26 cellular contexts compared by ENCODE assay signal in genomic region chr15:98003976-98004375, GRCh38.
DNase-seq lines count a peak whose midpoint lies in the region; ATAC-seq and TF ChIP-seq lines count a peak whose summit lies in the region.
"Had no signal": no experiment of that assay in that cellular context is flagged by ENCODE, and none has a peak within 500 bp of the region (broad histone marks: within the 10 kb centered on the region; RNA-seq: fewer than 3 reads in every experiment).

No MANE protein-coding gene starts in this region.

- H3K4me3 ChIP-seq in AG10803 (ENCODE audit: low read length), result no peak overlapping the region
- H3K4me3 ChIP-seq: colonic mucosa, esophagus squamous epithelium, GM23248, left lung, prostate gland, skin epidermis had no signal

- DNase-seq in AG10803 (ENCODE audit: low read depth) (peak; percentile 10), NCI-H226 (peak; percentile 62), epithelial cell of prostate (ENCODE audit: low read depth, low spot score) (peak; percentile 88), putamen (ENCODE audit: low spot score) (peak; percentile 36)
- DNase-seq: activated CD4-positive, alpha-beta memory T cell treated with anti-CD3 and anti-CD28 coated beads for 36 hours; activated CD8-positive, alpha-beta memory T cell treated with anti-CD3 and anti-CD28 coated beads, Interleukin-2, amount 50 U/mL, for 4 hours; activated naive CD4-positive, alpha-beta T cell treated with anti-CD3 and anti-CD28 coated beads, Interleukin-2, amount 10 ng/mL, durations not matched to agents 7 days and 5 days; AML-193; amniotic stem cell; CD8-positive, alpha-beta memory T cell; colonic mucosa; DMS 273 treated with DMSO at 0.1 percent for 48 hours; esophagus squamous epithelium; GM23248; left lung; naive thymus-derived CD8-positive, alpha-beta T cell; NCI-H1048; NCI-H187 treated with DMSO at 0.1 percent for 48 hours; NCI-H526 treated with DMSO at 0.1 percent for 48 hours; stimulated activated CD4-positive, alpha-beta T cell treated with anti-CD3 and anti-CD28 coated beads, Interleukin-1b, Interleukin-23, amount 100 ng/mL, for 48 hours had no signal

- TF ChIP-seq CTCF in AG10803 (conservative IDR thresholded peaks at IDR 0.05; ENCODE audit: low read length), result no peak

- no peak for TF ChIP-seq POLR2A in GM18505 (IDR thresholded peaks at IDR 0.05; ENCODE audit: borderline replicate concordance, extremely low read depth, insufficient read depth, insufficient read length)

- H3K27ac ChIP-seq in epithelial cell of prostate, result peak overlapping the region; percentile 88
- H3K27ac ChIP-seq: colonic mucosa, GM23248, left lung, prostate gland had no signal

- ATAC-seq in GM18505 (IDR thresholded peaks at IDR 0.05; ENCODE audit: unreplicated experiment), result no peak
- no peak for ATAC-seq in GM21717 (IDR thresholded peaks at IDR 0.05; ENCODE audit: unreplicated experiment)
- no peak for ATAC-seq in GM19328 (IDR thresholded peaks at IDR 0.05; ENCODE audit: unreplicated experiment)
- no peak for ATAC-seq in HG03135 (IDR thresholded peaks at IDR 0.05; ENCODE audit: unreplicated experiment)
- ATAC-seq: left lung; naive thymus-derived CD8-positive, alpha-beta T cell had no signal

Comparison
In these comparisons a context has a peak if more than half of its experiments do, and no peak if none do; other contexts are left out.
1. DNase-seq: peak in every context shown above with its lines; median percentile 88 in epithelial cell of prostate; 62 in NCI-H226; 36 in putamen; 10 in AG10803.